ENCODE assay signal across 30 cellular contexts in genomic region chr5:175013251-175013650, GRCh38.
"Had no signal": no experiment of that assay in that cellular context is flagged by ENCODE, and none has a peak within 500 bp of the region (broad histone marks: within the 10 kb centered on the region; RNA-seq: fewer than 3 reads in every experiment).

No MANE protein-coding gene starts in this region.

- H3K4me3 ChIP-seq: adrenal gland, body of pancreas, breast epithelium had no signal

- ATAC-seq: activated CD8-positive, alpha-beta memory T cell treated with anti-CD3 and anti-CD28 coated beads, Interleukin-2, amount 10 ng/mL, durations not matched to agents 7 days and 5 days; activated CD8-positive, alpha-beta T cell treated with anti-CD3 and anti-CD28 coated beads, Interleukin-2, amount 10 ng/mL, durations not matched to agents 7 days and 5 days; body of pancreas had no signal

- DNase-seq: activated B cell treated with CpG ODN at 0.5 μM for 24 hours; activated CD4-positive, alpha-beta T cell treated with anti-CD3 and anti-CD28 coated beads for 48 hours; activated CD4-positive, alpha-beta T cell treated with anti-CD3 and anti-CD28 coated beads, Interleukin-2, amount 10 ng/mL, durations not matched to agents 7 days and 5 days; activated CD4-positive, alpha-beta T cell treated with anti-CD3 and anti-CD28 coated beads, Interleukin-2, amount 50 U/mL, for 48 hours; activated CD4-positive, CD25-positive, alpha-beta regulatory T cell treated with anti-CD3 and anti-CD28 coated beads, Interleukin-2, amount 50 U/mL, for 72 hours; activated CD8-positive, alpha-beta memory T cell treated with anti-CD3 and anti-CD28 coated beads for 24 hours; activated CD8-positive, alpha-beta memory T cell treated with anti-CD3 and anti-CD28 coated beads, Interleukin-2, amount 10 ng/mL, durations not matched to agents 7 days and 5 days; activated CD8-positive, alpha-beta memory T cell treated with anti-CD3 and anti-CD28 coated beads, Interleukin-2, amount 50 U/mL, for 48 hours; activated CD8-positive, alpha-beta T cell treated with anti-CD3 and anti-CD28 coated beads, Interleukin-2, amount 10 ng/mL, durations not matched to agents 7 days and 5 days; activated effector memory CD4-positive, alpha-beta T cell treated with anti-CD3 and anti-CD28 coated beads, Interleukin-2, amount 50 U/mL, for 16 hours; activated gamma-delta T cell treated with Interleukin-2 at 50 U/mL for 16 hours; activated naive CD4-positive, alpha-beta T cell; activated naive CD8-positive, alpha-beta T cell treated with anti-CD3 and anti-CD28 coated beads for 36 hours; activated T-cell treated with anti-CD3 and anti-CD28 coated beads, Interleukin-2, amount 50 U/mL, for 24 hours; activated T-cell treated with anti-CD3 and anti-CD28 coated beads, Interleukin-2, amount 50 U/mL, for 48 hours; adrenal gland; amniotic stem cell; aorta; body of pancreas; brain microvascular endothelial cell; central memory CD4-positive, alpha-beta T cell; SW 1271; T-helper 1 cell; T-helper 2 cell; T-helper 9 cell had no signal

- H3K27ac Mint-ChIP-seq: activated B cell treated with CpG ODN at 0.5 μM for 24 hours; activated CD4-positive, alpha-beta T cell treated with anti-CD3 and anti-CD28 coated beads, Interleukin-2, amount 10 ng/mL, durations not matched to agents 7 days and 5 days; activated CD8-positive, alpha-beta memory T cell treated with anti-CD3 and anti-CD28 coated beads, Interleukin-2, amount 10 ng/mL, durations not matched to agents 7 days and 5 days; activated CD8-positive, alpha-beta T cell treated with anti-CD3 and anti-CD28 coated beads, Interleukin-2, amount 10 ng/mL, durations not matched to agents 7 days and 5 days; activated naive CD4-positive, alpha-beta T cell treated with anti-CD3 and anti-CD28 coated beads, Interleukin-2, amount 50 U/mL, for 72 hours; activated naive CD8-positive, alpha-beta T cell treated with anti-CD3 and anti-CD28 coated beads for 36 hours; activated T-cell treated with anti-CD3 and anti-CD28 coated beads, Interleukin-2, amount 50 U/mL, for 24 hours; T-helper 1 cell treated with Interleukin-12 subunit alpha and Interleukin-12 subunit beta and Interleukin-4 antibody, amounts not matched to agents 30 μg/mL and 1 μg/mL, for 36 hours; T-helper 2 cell treated with Interferon-gamma antibody and Interleukin-4, amounts not matched to agents 5 μg/mL and 100 μg/mL, for 36 hours had no signal

- H3K27ac ChIP-seq: adrenal gland, body of pancreas, brain microvascular endothelial cell, breast epithelium, VCaP had no signal

- H3K36me3 ChIP-seq: adrenal gland, brain microvascular endothelial cell, breast epithelium had no signal

- H3K27me3 ChIP-seq: adrenal gland, body of pancreas, brain microvascular endothelial cell, breast epithelium had no signal

- H3K4me1 ChIP-seq: adrenal gland, body of pancreas, breast epithelium had no signal

- H3K4me3 Mint-ChIP-seq: activated B cell treated with CpG ODN at 0.5 μM for 24 hours; activated CD4-positive, alpha-beta T cell treated with anti-CD3 and anti-CD28 coated beads, Interleukin-2, amount 10 ng/mL, durations not matched to agents 7 days and 5 days; activated CD8-positive, alpha-beta memory T cell treated with anti-CD3 and anti-CD28 coated beads, Interleukin-2, amount 10 ng/mL, durations not matched to agents 7 days and 5 days; activated CD8-positive, alpha-beta T cell treated with anti-CD3 and anti-CD28 coated beads, Interleukin-2, amount 10 ng/mL, durations not matched to agents 7 days and 5 days; activated naive CD8-positive, alpha-beta T cell treated with anti-CD3 and anti-CD28 coated beads for 36 hours; activated T-cell treated with anti-CD3 and anti-CD28 coated beads, Interleukin-2, amount 50 U/mL, for 24 hours; T-helper 1 cell treated with Interleukin-12 subunit alpha and Interleukin-12 subunit beta and Interleukin-4 antibody, amounts not matched to agents 30 μg/mL and 1 μg/mL, for 36 hours; T-helper 2 cell treated with Interferon-gamma antibody and Interleukin-4, amounts not matched to agents 5 μg/mL and 100 μg/mL, for 36 hours had no signal

- H3K4me1 Mint-ChIP-seq: activated B cell treated with CpG ODN at 0.5 μM for 24 hours; activated CD4-positive, alpha-beta T cell treated with anti-CD3 and anti-CD28 coated beads, Interleukin-2, amount 10 ng/mL, durations not matched to agents 7 days and 5 days; activated CD8-positive, alpha-beta memory T cell treated with anti-CD3 and anti-CD28 coated beads, Interleukin-2, amount 10 ng/mL, durations not matched to agents 7 days and 5 days; activated naive CD8-positive, alpha-beta T cell treated with anti-CD3 and anti-CD28 coated beads for 36 hours had no signal

- H3K27me3 Mint-ChIP-seq: activated B cell treated with CpG ODN at 0.5 μM for 24 hours; activated CD8-positive, alpha-beta memory T cell treated with anti-CD3 and anti-CD28 coated beads, Interleukin-2, amount 10 ng/mL, durations not matched to agents 7 days and 5 days had no signal

- H3K36me3 Mint-ChIP-seq: activated CD8-positive, alpha-beta memory T cell treated with anti-CD3 and anti-CD28 coated beads, Interleukin-2, amount 10 ng/mL, durations not matched to agents 7 days and 5 days; activated naive CD4-positive, alpha-beta T cell treated with anti-CD3 and anti-CD28 coated beads, Interleukin-2, amount 50 U/mL, for 72 hours; activated naive CD8-positive, alpha-beta T cell treated with anti-CD3 and anti-CD28 coated beads for 36 hours had no signal

- H3K9me3 Mint-ChIP-seq: activated B cell treated with CpG ODN at 0.5 μM for 24 hours; activated CD4-positive, alpha-beta T cell treated with anti-CD3 and anti-CD28 coated beads, Interleukin-2, amount 10 ng/mL, durations not matched to agents 7 days and 5 days; activated naive CD8-positive, alpha-beta T cell treated with anti-CD3 and anti-CD28 coated beads for 36 hours; activated T-cell treated with anti-CD3 and anti-CD28 coated beads, Interleukin-2, amount 50 U/mL, for 24 hours; T-helper 1 cell treated with Interleukin-12 subunit alpha and Interleukin-12 subunit beta and Interleukin-4 antibody, amounts not matched to agents 30 μg/mL and 1 μg/mL, for 36 hours; T-helper 2 cell treated with Interferon-gamma antibody and Interleukin-4, amounts not matched to agents 5 μg/mL and 100 μg/mL, for 36 hours had no signal
